In the genomic region with DNA sequence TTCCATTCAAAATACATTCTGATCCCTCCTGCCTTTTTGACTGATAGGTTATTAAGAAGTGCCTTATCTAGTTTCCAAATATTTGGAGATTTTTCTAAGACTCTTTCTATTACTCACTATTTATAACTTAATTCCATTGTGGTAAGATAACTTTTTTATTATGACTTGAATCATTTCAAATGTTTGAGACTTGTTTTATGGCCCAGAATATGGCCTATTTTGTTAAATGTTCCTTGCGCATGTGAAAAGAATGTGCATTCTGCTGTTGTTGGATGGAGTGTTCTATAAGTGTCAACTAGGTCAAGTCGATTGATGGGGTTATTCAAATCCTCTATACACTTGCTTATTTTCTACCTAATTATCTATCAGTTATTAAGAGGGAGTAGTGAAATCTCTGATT, we compare ENCODE assay signal across 27 cellular contexts. TPM values are rescaled to one million over a fixed set of nuclear protein-coding genes. Genes with fewer than 3 reads are reported as not detected.
DNase-seq lines count a peak whose midpoint lies in the region; ATAC-seq and TF ChIP-seq lines count a peak whose summit lies in the region.
"Had no signal": no experiment of that assay in that cellular context is flagged by ENCODE, and none has a peak within 500 bp of the region (broad histone marks: within the 10 kb centered on the region; RNA-seq: fewer than 3 reads in every experiment).

No MANE protein-coding gene starts in this region.

- no peak overlapping the region for H3K4ac ChIP-seq in H9 (ENCODE audit: low read depth, low read length)

- no peak overlapping the region for H4K8ac ChIP-seq in H9 (replicated peaks; ENCODE audit: insufficient read length, low read depth, low read length)

- no TSS peak for BruUV-seq in PC-3 (replicated peaks; lab: Mats Ljungman, UMichigan)

- H3K36me3 ChIP-seq in PC-3 (ENCODE audit: low read depth, low read length) (no peaks in the 10 kb centered on the region), stomach (no peaks in the 10 kb centered on the region)
- H3K36me3 ChIP-seq: HAP-1 had no signal

- H3K9me2 ChIP-seq in PC-3 (replicated peaks; ENCODE audit: low read length), result no peaks in the 10 kb centered on the region

- no peak overlapping the region for H3T11ph ChIP-seq in H9 (ENCODE audit: low read length)

- H3K9ac ChIP-seq in PC-3 (ENCODE audit: low read length) (no peak overlapping the region), H9 (ENCODE audit: extremely low read depth, insufficient read length, low read length) (no peak overlapping the region)

- H2BK120ac ChIP-seq in H9 (ENCODE audit: low read depth, low read length, poor library complexity, severe bottlenecking), result no peak overlapping the region

- H4K91ac ChIP-seq in H9 (ENCODE audit: insufficient read length, low read depth, low read length), result no peak overlapping the region

- no peak overlapping the region for H2AK5ac ChIP-seq in H9 (ENCODE audit: insufficient read length, low read length)

- CTCF ChIA-PET in PC-3 (lab: Charles Lee), result no interaction called here

- H3K9me3 ChIP-seq in PC-3 (ENCODE audit: low read length) (no peaks in the 10 kb centered on the region), stomach (no peaks in the 10 kb centered on the region), H9 (ENCODE audit: control insufficient read depth, low read depth, low read length) (no peaks in the 10 kb centered on the region)
- H3K9me3 ChIP-seq: HAP-1 had no signal

- H2BK20ac ChIP-seq in H9 (ENCODE audit: low read depth, low read length, poor library complexity, severe bottlenecking), result no peak overlapping the region

- H3K79me2 ChIP-seq in PC-3 (ENCODE audit: low read length) (no peaks in the 10 kb centered on the region), H9 (ENCODE audit: insufficient read depth, low read length) (no peaks in the 10 kb centered on the region)

- H2AFZ ChIP-seq in PC-3 (ENCODE audit: low read length), result no peak overlapping the region
- H2AFZ ChIP-seq in H9 (ENCODE audit: low read length), result no peak overlapping the region
- H2AFZ ChIP-seq: GM23338 had no signal

- peak; percentile 53 for ATAC-seq in PC-3
- ATAC-seq: GM23338 had no signal

- peak overlapping the region; percentile 40 for H3K27ac Mint-ChIP-seq in activated CD4-positive, alpha-beta T cell treated with anti-CD3 and anti-CD28 coated beads, Interleukin-2, amount 10 ng/mL, durations not matched to agents 24 days and 14 days
- H3K27ac Mint-ChIP-seq in H9, result no peak overlapping the region
- H3K27ac Mint-ChIP-seq: GM23338, IgD-negative memory B cell had no signal

- no peaks in the 10 kb centered on the region for H3K36me3 Mint-ChIP-seq in activated CD4-positive, alpha-beta T cell treated with anti-CD3 and anti-CD28 coated beads, Interleukin-2, amount 10 ng/mL, durations not matched to agents 24 days and 14 days (ENCODE audit: low read depth)
- H3K36me3 Mint-ChIP-seq in H9 (ENCODE audit: insufficient read depth in 1 of 3, low read depth in 3 of 3), result no peaks in the 10 kb centered on the region
- H3K36me3 Mint-ChIP-seq: IgD-negative memory B cell had no signal

- H3K4me3 ChIP-seq in PC-3 (ENCODE audit: low read length) (no peak overlapping the region), fibroblast of the aortic adventitia (ENCODE audit: low read depth, low read length) (no peak overlapping the region), stomach (no peak overlapping the region)
- H3K4me3 ChIP-seq: GM23338, HAP-1, SK-N-MC had no signal

- H3K4me1 ChIP-seq in PC-3 (ENCODE audit: insufficient read depth, low read length) (peaks cover 26% of the 10 kb centered on the region), stomach (no peaks in the 10 kb centered on the region), H9 (ENCODE audit: insufficient read depth, low read length) (no peaks in the 10 kb centered on the region)

- no peak for TF ChIP-seq EP300 in stomach (IDR thresholded peaks at IDR 0.05)

- no peak for TF ChIP-seq CTCF in PC-3 (conservative IDR thresholded peaks at IDR 0.05; ENCODE audit: low read depth, low read length)
- no peak for TF ChIP-seq CTCF in fibroblast of the aortic adventitia (IDR thresholded peaks at IDR 0.05; ENCODE audit: insufficient read depth, low read length)
- no peak for TF ChIP-seq CTCF in stomach (IDR thresholded peaks at IDR 0.05)
- TF ChIP-seq CTCF in H9 (conservative IDR thresholded peaks at IDR 0.05), result no peak

- no peak overlapping the region for H4K5ac ChIP-seq in H9 (ENCODE audit: insufficient read length, low read depth, low read length)

- no peak overlapping the region for H2BK12ac ChIP-seq in H9 (ENCODE audit: insufficient read length, low read depth, low read length)

- no peaks in the 10 kb centered on the region for H3K23me2 ChIP-seq in H9 (ENCODE audit: insufficient read length, low read depth, low read length, poor library complexity, severe bottlenecking)

- intact Hi-C loops in activated CD4-positive, alpha-beta T cell treated with anti-CD3 and anti-CD28 coated beads, Interleukin-2, amount 10 ng/mL, durations not matched to agents 24 days and 14 days (cut with micrococcal nuclease), result no loop called here
- intact Hi-C loops in PC-3 (cut with micrococcal nuclease) (no loop called here), stomach (cut with DNase I; ENCODE audit: low total_unique reads) (no loop called here), cardiac septum (cut with DNase I) (no loop called here)

- H4K20me1 ChIP-seq in PC-3 (ENCODE audit: low read length) (no peaks in the 10 kb centered on the region), H9 (ENCODE audit: control insufficient read depth, insufficient read depth, insufficient read length) (no peaks in the 10 kb centered on the region)

- H3K27me3 ChIP-seq in PC-3 (ENCODE audit: low read length) (no peaks in the 10 kb centered on the region), stomach (no peaks in the 10 kb centered on the region), H9 (ENCODE audit: insufficient read depth, low read length) (no peaks in the 10 kb centered on the region; the same call in 1 of the 2 replicates)

- WGBS in stomach, 5 donors, result 87 to 98% (median 91%) methylated on average over 2 of the region's 2 CpGs
- WGBS in H9 (ENCODE audit: extremely low coverage, insufficient read length, low lambda C conversion rate), result no CpG with 5 or more reads among the region's 2 CpGs

- H3F3A ChIP-seq in PC-3 (ENCODE audit: low read length, unreplicated experiment), result no peaks in the 10 kb centered on the region

- POLR2A ChIA-PET in PC-3 (lab: Charles Lee; ENCODE audit: unreplicated experiment), result no interaction called here

- H3K27ac ChIP-seq in PC-3 (ENCODE audit: low read length) (peak overlapping the region; percentile 18), stomach (no peak overlapping the region), H9 (ENCODE audit: insufficient read length, low read depth, low read length) (no peak overlapping the region)
- H3K27ac ChIP-seq: 22Rv1, SK-N-MC had no signal

- no peak for TF ChIP-seq POLR2A in stomach (IDR thresholded peaks at IDR 0.05)

- no peaks in the 10 kb centered on the region for H3K79me1 ChIP-seq in H9 (ENCODE audit: insufficient read depth, low read depth, low read length, poor library complexity, severe bottlenecking)

- H3K14ac ChIP-seq in H9 (ENCODE audit: insufficient read depth, low read length), result no peak overlapping the region

- no peak overlapping the region for H3K56ac ChIP-seq in H9 (ENCODE audit: insufficient read length, low read depth, low read length)

- no peak overlapping the region for H3K4me3 Mint-ChIP-seq in activated CD4-positive, alpha-beta T cell treated with anti-CD3 and anti-CD28 coated beads, Interleukin-2, amount 10 ng/mL, durations not matched to agents 24 days and 14 days
- no peak overlapping the region for H3K4me3 Mint-ChIP-seq in H9
- H3K4me3 Mint-ChIP-seq: GM23338, IgD-negative memory B cell had no signal

- H3K27me3 Mint-ChIP-seq in activated CD4-positive, alpha-beta T cell treated with anti-CD3 and anti-CD28 coated beads, Interleukin-2, amount 10 ng/mL, durations not matched to agents 24 days and 14 days, result peaks cover 11% of the 10 kb centered on the region
- H3K27me3 Mint-ChIP-seq in H9 (ENCODE audit: low read depth), result peaks cover 38% of the 10 kb centered on the region

- no peak for DNase-seq in activated CD4-positive, alpha-beta T cell treated with anti-CD3 and anti-CD28 coated beads, Interleukin-2, amount 10 ng/mL, durations not matched to agents 24 days and 14 days
- DNase-seq in activated CD4-positive, alpha-beta T cell treated with anti-CD3 and anti-CD28 coated beads, Interleukin-2, amount 50 U/mL, for 48 hours, result no peak
- DNase-seq in PC-3 (peak; percentile 49), fibroblast of the aortic adventitia (ENCODE audit: low read depth) (peak; percentile 35), stomach (no peak), H9 (no peak), cardiac septum (ENCODE audit: low spot score) (no peak)
- DNase-seq: ACHN, DMS153, DND-41, Karpas-422, NCI-H1092 treated with DMSO at 0.1 percent for 48 hours, NCI-H1436, NCI-H187, NCI-H2081 treated with DMSO at 0.1 percent for 48 hours, NCI-H2171, NCI-H226, NCI-H510A, NCI-H69, SIG-M5 had no signal

- H3K23ac ChIP-seq in H9 (ENCODE audit: insufficient read length, low read depth, low read length), result no peak overlapping the region

- peaks cover 16% of the 10 kb centered on the region for H3K4me1 Mint-ChIP-seq in activated CD4-positive, alpha-beta T cell treated with anti-CD3 and anti-CD28 coated beads, Interleukin-2, amount 10 ng/mL, durations not matched to agents 24 days and 14 days
- H3K4me1 Mint-ChIP-seq in H9, result peaks cover under 1% of the 10 kb centered on the region in 2 experiments; a peak in 2 of 4 replicates
- H3K4me1 Mint-ChIP-seq: IgD-negative memory B cell had no signal

- H3K18ac ChIP-seq in H9 (ENCODE audit: insufficient read length, low read depth, low read length), result no peak overlapping the region

- H3K9me3 Mint-ChIP-seq in activated CD4-positive, alpha-beta T cell treated with anti-CD3 and anti-CD28 coated beads, Interleukin-2, amount 10 ng/mL, durations not matched to agents 24 days and 14 days, result peaks cover 8% of the 10 kb centered on the region
- no peaks in the 10 kb centered on the region for H3K9me3 Mint-ChIP-seq in H9
- H3K9me3 Mint-ChIP-seq: GM23338, IgD-negative memory B cell had no signal

- no peak overlapping the region for H2BK5ac ChIP-seq in H9 (ENCODE audit: insufficient read length, low read length)

- H2BK15ac ChIP-seq in H9 (ENCODE audit: low read depth, low read length), result no peak overlapping the region

- H3K4me2 ChIP-seq in PC-3 (ENCODE audit: low read length), result no peak overlapping the region
- H3K4me2 ChIP-seq in H9 (ENCODE audit: insufficient read depth, insufficient read length, low read length), result no peak overlapping the region
- H3K4me2 ChIP-seq: GM23338 had no signal

RNA-seq across cellular contexts. Expression of gene TCP11, which starts 13.1 kb away (rescaled TPM):
- not detected in 2 replicates for total RNA-seq in activated CD4-positive, alpha-beta T cell treated with anti-CD3 and anti-CD28 coated beads, Interleukin-2, amount 10 ng/mL, durations not matched to agents 24 days and 14 days
- total RNA-seq in PC-3 (2014; rRNA removed) (1.3 and 1.7 TPM in 2 replicates), fibroblast of the aortic adventitia (ENCODE audit: low replicate concordance) (0.36 TPM in 1 of 2 replicates, not detected in the other), stomach (under 1 TPM in 1 of 5 donors, not detected in 4; 0.73 TPM), H9 (2021) (not detected in 2 replicates), cardiac septum (not detected)
- polyA plus RNA-seq in stomach, result under 1 TPM in 1 of 3 donors, not detected in 2; 0.25 TPM
- total RNA-seq: G401, GM23338, OCI-LY7 had no signal
- polyA plus RNA-seq: GM23338, IgD-negative memory B cell had no signal

RNA-seq across cellular contexts. Expression of gene SCUBE3, which starts 59.5 kb away (rescaled TPM):
- 0.02 and 0.07 TPM in 2 replicates for total RNA-seq in activated CD4-positive, alpha-beta T cell treated with anti-CD3 and anti-CD28 coated beads, Interleukin-2, amount 10 ng/mL, durations not matched to agents 24 days and 14 days
- total RNA-seq in PC-3 (2014; rRNA removed), result 1.5 and 2.4 TPM in 2 replicates
- total RNA-seq in fibroblast of the aortic adventitia (ENCODE audit: low replicate concordance), result 1.8 and 10.0 TPM in 2 replicates
- total RNA-seq in stomach, result 1 to 10 TPM in 2 of 5 donors, under 1 TPM in 2, not detected in 1; 0.29 to 2.3 (median 0.77) TPM
- polyA plus RNA-seq in stomach, result under 1 TPM; 0.15 to 0.31 (median 0.23) TPM
- 2.2 and 2.7 TPM in 2 replicates for total RNA-seq in H9 (2021)
- total RNA-seq in cardiac septum, result 5.2 TPM
- total RNA-seq: OCI-LY7 had no signal

Comparison
In these comparisons a context has a peak if more than half of its experiments do, and no peak if none do; other contexts are left out.
1. DNase-seq: peak in PC-3 (single experiment) and fibroblast of the aortic adventitia (single experiment); none in activated CD4-positive, alpha-beta T cell treated with anti-CD3 and anti-CD28 coated beads, Interleukin-2, amount 10 ng/mL, durations not matched to agents 24 days and 14 days (single experiment), activated CD4-positive, alpha-beta T cell treated with anti-CD3 and anti-CD28 coated beads, Interleukin-2, amount 50 U/mL, for 48 hours (0 of 2), stomach (single experiment), H9 (single experiment) and cardiac septum (single experiment).